In genomic region chr11:97934572-97935208, GRCh38 we compare ENCODE assay signal across 18 cellular contexts.
DNase-seq lines count a peak whose midpoint lies in the region; ATAC-seq and TF ChIP-seq lines count a peak whose summit lies in the region.
"Had no signal": no experiment of that assay in that cellular context is flagged by ENCODE, and none has a peak within 500 bp of the region (broad histone marks: within the 10 kb centered on the region; RNA-seq: fewer than 3 reads in every experiment).

No MANE protein-coding gene starts in this region.

- no peak for TF ChIP-seq CTCF in HFFc6 (IDR thresholded peaks at IDR 0.05)
- TF ChIP-seq CTCF in PC-3 (conservative IDR thresholded peaks at IDR 0.05; ENCODE audit: low read depth, low read length): no peak
- no peak for TF ChIP-seq CTCF in neural progenitor cell (IDR thresholded peaks at IDR 0.05)

- H3K27ac Mint-ChIP-seq in HFFc6 (no peak overlapping the region), neural progenitor cell (no peak overlapping the region)
- H3K27ac Mint-ChIP-seq: CD4-positive, alpha-beta memory T cell; H9 had no signal

- H3K36me3 Mint-ChIP-seq in HFFc6 (ENCODE audit: low read depth) (no peaks in the 10 kb centered on the region), neural progenitor cell (no peaks in the 10 kb centered on the region)
- H3K36me3 Mint-ChIP-seq: CD4-positive, alpha-beta memory T cell had no signal

- intact Hi-C loops in PC-3 (cut with micrococcal nuclease): no loop called here

- H3K4me2 ChIP-seq in PC-3 (ENCODE audit: low read length): 0 out of 2 replicates have a peak overlapping the region, but pooled peaks have one; percentile 19
- H3K4me2 ChIP-seq in neural progenitor cell: no peak overlapping the region
- H3K4me2 ChIP-seq: A549 had no signal

- H3K4me3 ChIP-seq in PC-3 (ENCODE audit: low read length) (no peak overlapping the region), neural progenitor cell (no peak overlapping the region)
- H3K4me3 ChIP-seq: A549 had no signal

- DNase-seq in HFFc6 (no peak), PC-3 (no peak), neural progenitor cell (ENCODE audit: low spot score) (no peak), KBM-7 (no peak), AG08396 (ENCODE audit: low spot score) (no peak)
- DNase-seq: 8988T; ACHN; C1 segment of cervical spinal cord; Calu3; CD4-positive, alpha-beta memory T cell; COR-L47; DMS53; DMS79 treated with DMSO at 0.1 percent for 48 hours; GF-D8; H9 had no signal

- H3K4me1 Mint-ChIP-seq in HFFc6 (ENCODE audit: low read depth) (peaks cover 47% of the 10 kb centered on the region), neural progenitor cell (no peaks in the 10 kb centered on the region)
- H3K4me1 Mint-ChIP-seq: CD4-positive, alpha-beta memory T cell had no signal

- H3K9me3 ChIP-seq in PC-3 (ENCODE audit: low read length) (no peaks in the 10 kb centered on the region), neural progenitor cell (ENCODE audit: low read depth) (no peaks in the 10 kb centered on the region)
- H3K9me3 ChIP-seq: A549 had no signal

- H2AFZ ChIP-seq in PC-3 (ENCODE audit: low read length) (0 out of 2 replicates have a peak overlapping the region, but pooled peaks have one; percentile 25), neural progenitor cell (replicated peaks) (peak overlapping the region; percentile 35)

- H3K9ac ChIP-seq in PC-3 (ENCODE audit: low read length) (no peak overlapping the region), neural progenitor cell (no peak overlapping the region)

- H3F3A ChIP-seq in PC-3 (ENCODE audit: low read length, unreplicated experiment) (no peaks in the 10 kb centered on the region), neural progenitor cell (ENCODE audit: low read depth) (no peaks in the 10 kb centered on the region)

- H3K27ac ChIP-seq in PC-3 (ENCODE audit: low read length): no peak overlapping the region
- H3K27ac ChIP-seq in neural progenitor cell: no peak overlapping the region
- H3K27ac ChIP-seq: A549 had no signal

- no TSS peak for BruUV-seq in PC-3 (replicated peaks; lab: Mats Ljungman, UMichigan)

- no peaks in the 10 kb centered on the region for H3K27me3 Mint-ChIP-seq in HFFc6 (ENCODE audit: insufficient read depth)
- no peaks in the 10 kb centered on the region for H3K27me3 Mint-ChIP-seq in neural progenitor cell (ENCODE audit: insufficient read depth, low read depth)
- H3K27me3 Mint-ChIP-seq: CD4-positive, alpha-beta memory T cell had no signal

- H3K9me3 Mint-ChIP-seq in HFFc6: no peaks in the 10 kb centered on the region
- H3K9me3 Mint-ChIP-seq in neural progenitor cell: no peaks in the 10 kb centered on the region
- H3K9me3 Mint-ChIP-seq: H9 had no signal

- H3K4me3 Mint-ChIP-seq in HFFc6 (peak overlapping the region; percentile 15; the same call in 1 of the 2 replicates), neural progenitor cell (no peak overlapping the region)
- H3K4me3 Mint-ChIP-seq: CD4-positive, alpha-beta memory T cell; H9 had no signal

- CTCF ChIA-PET in PC-3 (lab: Charles Lee): no interaction called here

- POLR2A ChIA-PET in PC-3 (lab: Charles Lee; ENCODE audit: unreplicated experiment): no interaction called here

- no peaks in the 10 kb centered on the region for H3K79me2 ChIP-seq in PC-3 (ENCODE audit: low read length)
- H3K79me2 ChIP-seq in neural progenitor cell (ENCODE audit: low read depth): no peaks in the 10 kb centered on the region

- H4K20me1 ChIP-seq in PC-3 (ENCODE audit: low read length): no peaks in the 10 kb centered on the region
- H4K20me1 ChIP-seq in neural progenitor cell (ENCODE audit: low read depth): no peaks in the 10 kb centered on the region

- H3K36me3 ChIP-seq in PC-3 (ENCODE audit: low read depth, low read length): no peaks in the 10 kb centered on the region
- H3K36me3 ChIP-seq in neural progenitor cell: no peaks in the 10 kb centered on the region

- H3K4me1 ChIP-seq in PC-3 (ENCODE audit: insufficient read depth, low read length): no peaks in the 10 kb centered on the region
- H3K4me1 ChIP-seq in neural progenitor cell: no peaks in the 10 kb centered on the region
- H3K4me1 ChIP-seq: A549 had no signal

- no peaks in the 10 kb centered on the region for H3K9me2 ChIP-seq in PC-3 (replicated peaks; ENCODE audit: low read length)

- no peaks in the 10 kb centered on the region for H3K27me3 ChIP-seq in PC-3 (ENCODE audit: low read length)
- H3K27me3 ChIP-seq in neural progenitor cell: no peaks in the 10 kb centered on the region

- no peak for ATAC-seq in PC-3
- no peak for ATAC-seq in GM21367 (IDR thresholded peaks at IDR 0.05; ENCODE audit: unreplicated experiment)
- ATAC-seq: A549, HCT116 had no signal

- in situ Hi-C loops in KBM-7 (cut with MboI; ENCODE audit: low pct_unique_long_range_greater_than_20kb, low sequenced_read_pairs): no loop called here
